In the genomic region with DNA sequence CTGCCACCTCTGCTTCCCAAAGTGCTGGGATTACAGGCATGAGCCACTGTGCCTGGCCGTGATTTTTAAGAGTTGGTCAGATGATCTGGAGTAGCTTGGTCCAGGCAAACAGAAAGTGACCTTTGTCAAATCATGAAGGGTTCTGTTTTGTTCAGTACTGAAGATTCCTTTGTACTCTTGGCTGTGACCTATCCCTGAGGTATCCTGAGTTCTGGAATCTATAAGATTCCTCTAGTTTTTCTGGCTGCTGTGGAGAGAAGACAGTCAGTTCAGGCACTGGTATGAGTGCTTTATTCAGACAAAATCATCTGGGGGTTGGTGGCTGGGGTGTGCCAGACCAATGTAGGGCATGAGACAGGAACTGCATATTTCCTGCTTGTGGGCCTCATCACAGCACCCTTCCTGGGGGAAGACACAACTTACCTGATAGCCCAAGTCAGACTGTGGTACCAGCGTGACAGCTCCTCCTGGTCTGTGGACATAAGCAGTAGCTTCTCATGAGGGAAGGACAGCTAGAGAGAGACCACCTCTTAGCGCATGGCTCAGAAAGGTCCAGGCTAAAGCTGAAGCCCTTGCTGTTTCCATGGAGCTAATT, we compare ENCODE assay signal across 10 cellular contexts. TPM values are rescaled to one million over a fixed set of nuclear protein-coding genes. Genes with fewer than 3 reads are reported as not detected.
DNase-seq lines count a peak whose midpoint lies in the region; ATAC-seq, FAIRE-seq and TF ChIP-seq lines count a peak whose summit lies in the region.
"Had no signal": no experiment of that assay in that cellular context is flagged by ENCODE, and none has a peak within 500 bp of the region (broad histone marks: within the 10 kb centered on the region; RNA-seq: fewer than 3 reads in every experiment).

No MANE protein-coding gene starts in this region.

- no peak for FAIRE-seq in RCC 7860 (lab: Jason Lieb, UNC)

- no peak for TF ChIP-seq CTCF in GM20000 (IDR thresholded peaks at IDR 0.05; ENCODE audit: extremely low read depth, missing control alignments)

- H3K9ac ChIP-seq in HUES48 (ENCODE audit: low read depth, low read length), result no peak overlapping the region

- DNase-seq in T-helper 22 cell (ENCODE audit: low read depth) (peak; percentile 61), GM20000 (ENCODE audit: low spot score) (no peak), RCC 7860 (ENCODE audit: low spot score) (no peak)
- DNase-seq in stimulated activated CD8-positive, alpha-beta memory T cell treated with anti-CD3 and anti-CD28 coated beads, Interleukin-4, amount 100 ng/mL, for 48 hours, result peak; percentile 31
- DNase-seq: H9, NCI-H774 had no signal

- peaks cover 37% of the 10 kb centered on the region for H3K36me3 ChIP-seq in HUES48 (ENCODE audit: control insufficient read depth, insufficient read depth, low read length)
- peaks cover 5 to 6% of the 10 kb centered on the region in 2 donors for H3K36me3 ChIP-seq in esophagus (ENCODE audit: control insufficient read depth in 2 of 2, insufficient read depth in 2 of 2, low read length in 1 of 2)

- H3K4me1 ChIP-seq in HUES48 (ENCODE audit: control insufficient read depth, insufficient read depth, low read length) (peaks cover 19% of the 10 kb centered on the region), esophagus (ENCODE audit: control insufficient read depth in 2 of 2, insufficient read depth in 2 of 2, low read length in 1 of 2) (peaks cover 7 to 13% of the 10 kb centered on the region in 2 donors)

- H3K9me3 ChIP-seq in HUES48 (ENCODE audit: control insufficient read depth, insufficient read depth, low read length) (no peaks in the 10 kb centered on the region), esophagus (ENCODE audit: control insufficient read depth in 2 of 2, insufficient read depth in 1 of 2, low read depth in 1 of 2, low read length in 1 of 2) (no peaks in the 10 kb centered on the region)

- 59 to 74% methylated on average over 3 of the region's 3 CpGs for WGBS in esophagus, 2 donors

- ATAC-seq in GM21423 (IDR thresholded peaks at IDR 0.05; ENCODE audit: unreplicated experiment), result no peak

- H3K4me3 ChIP-seq in HUES48 (ENCODE audit: low read depth, low read length) (no peak overlapping the region), esophagus (ENCODE audit: low read depth in 1 of 2, low read length in 2 of 2) (no peak overlapping the region)

- H3K27me3 ChIP-seq in HUES48 (ENCODE audit: control insufficient read depth, insufficient read depth, low read length), result 0 out of 2 replicates have a peak, but pooled peaks cover 3% of the 10 kb centered on the region
- no peaks in the 10 kb centered on the region for H3K27me3 ChIP-seq in esophagus (ENCODE audit: control insufficient read depth in 1 of 2, insufficient read depth in 2 of 2, low read length in 2 of 2)

- H3K27ac ChIP-seq in HUES48 (ENCODE audit: low read depth, low read length), result peak overlapping the region; percentile 18
- peak overlapping the region; percentile 52 to 77 for H3K27ac ChIP-seq in esophagus (ENCODE audit: low read depth in 2 of 2, low read length in 1 of 2)
- H3K27ac ChIP-seq: epithelial cell of prostate had no signal

RNA-seq across cellular contexts. Expression of gene ARHGEF39, which starts 3.1 kb away (rescaled TPM):
- polyA plus RNA-seq in esophagus, result 1 to 10 TPM; 2.4 to 4.0 TPM

RNA-seq across cellular contexts. Expression of gene CCDC107, which starts 3.8 kb away (rescaled TPM):
- 10 to 100 TPM; 17.3 to 21.1 TPM for polyA plus RNA-seq in esophagus

RNA-seq across cellular contexts. Expression of gene RMRP, which starts 4.0 kb away (rescaled TPM):
- polyA plus RNA-seq in esophagus, result 100 to 1,000 TPM in 1 of 2 donors, 1 to 10 TPM in 1; 3.3 to 333 TPM

RNA-seq across cellular contexts. Expression of gene SIT1, which starts 11.1 kb away (rescaled TPM):
- under 1 TPM; 0.75 to 0.88 TPM for polyA plus RNA-seq in esophagus

RNA-seq across cellular contexts. Expression of gene CA9, which starts 11.9 kb away (rescaled TPM):
- under 1 TPM; 0.18 to 0.94 TPM for polyA plus RNA-seq in esophagus

Comparison
In these comparisons a context has a peak if more than half of its experiments do, and no peak if none do; other contexts are left out.
1. DNase-seq: peak in T-helper 22 cell (single experiment) and stimulated activated CD8-positive, alpha-beta memory T cell treated with anti-CD3 and anti-CD28 coated beads, Interleukin-4, amount 100 ng/mL, for 48 hours (single experiment); none in GM20000 (single experiment) and RCC 7860 (single experiment).